In genomic region chr18:3593381-3593903, GRCh38 we compare ENCODE assay signal across 8 cellular contexts.
A peak's percentile ranks its signal among the peaks of the same experiment; 100 is the strongest.
DNase-seq lines count a peak whose midpoint lies in the region; ATAC-seq, FAIRE-seq and TF ChIP-seq lines count a peak whose summit lies in the region.

No MANE protein-coding gene starts in this region.

- ATAC-seq in HG03558 (IDR thresholded peaks at IDR 0.05; ENCODE audit: extremely low read depth, unreplicated experiment) (peak; percentile 1), HG03342 (IDR thresholded peaks at IDR 0.05; ENCODE audit: unreplicated experiment) (no peak)
- peak in 1 of 2 donors; percentile 1 for ATAC-seq in natural killer cell treated with Interleukin-12 subunit alpha and Interleukin-12 subunit beta and Interleukin-15 and Interleukin-18, amount 100 ng/mL, for 72 hours

- peaks cover 49% of the 10 kb centered on the region for H3K4me1 Mint-ChIP-seq in T-helper 1 cell treated with Interleukin-12 subunit alpha and Interleukin-12 subunit beta and Interleukin-4 antibody, amounts not matched to agents 30 μg/mL and 1 μg/mL, for 36 hours (ENCODE audit: low read depth)
- peaks cover 49 to 54% of the 10 kb centered on the region in 2 donors for H3K4me1 Mint-ChIP-seq in natural killer cell treated with Interleukin-12 subunit alpha and Interleukin-12 subunit beta and Interleukin-15 and Interleukin-18, amount 100 ng/mL, for 72 hours (ENCODE audit: low read depth in 2 of 2)

- peak overlapping the region; percentile 89 for H3K4me3 Mint-ChIP-seq in T-helper 1 cell treated with Interleukin-12 subunit alpha and Interleukin-12 subunit beta and Interleukin-4 antibody, amounts not matched to agents 30 μg/mL and 1 μg/mL, for 36 hours
- H3K4me3 Mint-ChIP-seq in natural killer cell treated with Interleukin-12 subunit alpha and Interleukin-12 subunit beta and Interleukin-15 and Interleukin-18, amount 100 ng/mL, for 72 hours, result peak overlapping the region; percentile 82

- H3K4me3 ChIP-seq in epithelial cell of esophagus (ENCODE audit: low read length), result peak overlapping the region; percentile 7

- peak overlapping the region; percentile 97 for H3K27ac Mint-ChIP-seq in T-helper 1 cell treated with Interleukin-12 subunit alpha and Interleukin-12 subunit beta and Interleukin-4 antibody, amounts not matched to agents 30 μg/mL and 1 μg/mL, for 36 hours
- H3K27ac Mint-ChIP-seq in natural killer cell treated with Interleukin-12 subunit alpha and Interleukin-12 subunit beta and Interleukin-15 and Interleukin-18, amount 100 ng/mL, for 72 hours, result peak overlapping the region; percentile 94 to 95

- no peak for FAIRE-seq in D721Med (lab: Jason Lieb, UNC)

- peaks cover 21% of the 10 kb centered on the region for H3K36me3 Mint-ChIP-seq in T-helper 1 cell treated with Interleukin-12 subunit alpha and Interleukin-12 subunit beta and Interleukin-4 antibody, amounts not matched to agents 30 μg/mL and 1 μg/mL, for 36 hours (ENCODE audit: low read depth)
- H3K36me3 Mint-ChIP-seq in natural killer cell treated with Interleukin-12 subunit alpha and Interleukin-12 subunit beta and Interleukin-15 and Interleukin-18, amount 100 ng/mL, for 72 hours, result no peaks in the 10 kb centered on the region

- H3K27me3 Mint-ChIP-seq in T-helper 1 cell treated with Interleukin-12 subunit alpha and Interleukin-12 subunit beta and Interleukin-4 antibody, amounts not matched to agents 30 μg/mL and 1 μg/mL, for 36 hours (ENCODE audit: low read depth), result no peaks in the 10 kb centered on the region
- no peaks in the 10 kb centered on the region for H3K27me3 Mint-ChIP-seq in natural killer cell treated with Interleukin-12 subunit alpha and Interleukin-12 subunit beta and Interleukin-15 and Interleukin-18, amount 100 ng/mL, for 72 hours

- DNase-seq in NCI-H510A (lab: John Stamatoyannopoulos, UW) (peak; percentile 58), NCI-H510A treated with DMSO at 0.1 percent for 48 hours (lab: John Stamatoyannopoulos, UW) (no peak), epithelial cell of esophagus (ENCODE audit: low read depth) (peak; percentile 77), D721Med (ENCODE audit: insufficient read length, low spot score) (no peak)
- DNase-seq in natural killer cell treated with Interleukin-12 subunit alpha and Interleukin-12 subunit beta and Interleukin-15 and Interleukin-18, amount 100 ng/mL, for 72 hours (ENCODE audit: low spot score), result no peak

- H3K9me3 Mint-ChIP-seq in T-helper 1 cell treated with Interleukin-12 subunit alpha and Interleukin-12 subunit beta and Interleukin-4 antibody, amounts not matched to agents 30 μg/mL and 1 μg/mL, for 36 hours, result no peaks in the 10 kb centered on the region
- no peaks in the 10 kb centered on the region for H3K9me3 Mint-ChIP-seq in natural killer cell treated with Interleukin-12 subunit alpha and Interleukin-12 subunit beta and Interleukin-15 and Interleukin-18, amount 100 ng/mL, for 72 hours

- no peak for TF ChIP-seq CTCF in epithelial cell of esophagus (IDR thresholded peaks at IDR 0.05; ENCODE audit: insufficient read depth, low read depth, low read length, missing control alignments)
- TF ChIP-seq CTCF in D721Med (IDR thresholded peaks at IDR 0.05; ENCODE audit: insufficient read depth, missing control alignments), result no peak

Comparison
In these comparisons a context has a peak if more than half of its experiments do, and no peak if none do; other contexts are left out.
1. DNase-seq: peak in NCI-H510A (single experiment) and epithelial cell of esophagus (single experiment); none in NCI-H510A treated with DMSO at 0.1 percent for 48 hours (single experiment), natural killer cell treated with Interleukin-12 subunit alpha and Interleukin-12 subunit beta and Interleukin-15 and Interleukin-18, amount 100 ng/mL, for 72 hours (single experiment) and D721Med (single experiment).